Comparison of ENCODE assay signal across 13 cellular contexts in the genomic region with DNA sequence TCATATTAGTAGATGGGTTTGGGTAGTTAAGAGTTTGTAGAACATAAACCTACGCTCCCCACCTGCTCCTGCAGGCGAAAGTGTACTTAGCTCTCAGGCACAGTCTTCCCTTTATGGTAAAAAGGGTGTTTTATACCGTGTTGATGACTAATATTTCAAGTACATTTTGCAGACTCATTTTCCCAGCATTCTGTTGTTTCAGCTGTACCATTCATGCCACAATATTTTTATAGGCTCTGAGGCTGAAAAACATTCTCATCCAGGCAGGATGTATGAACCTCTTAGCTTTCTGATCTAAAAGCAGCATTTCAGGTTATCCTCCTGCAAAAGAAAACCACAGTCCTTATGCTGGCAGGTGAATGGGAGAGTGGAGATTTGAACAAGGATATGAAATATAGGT.
A peak's percentile ranks its signal among the peaks of the same experiment; 100 is the strongest.
DNase-seq lines count a peak whose midpoint lies in the region; ATAC-seq and TF ChIP-seq lines count a peak whose summit lies in the region.
"Had no signal": no experiment of that assay in that cellular context is flagged by ENCODE, and none has a peak within 500 bp of the region (broad histone marks: within the 10 kb centered on the region; RNA-seq: fewer than 3 reads in every experiment).

No MANE protein-coding gene starts in this region.

- peaks cover 0 to 5% (median 0%) of the 10 kb centered on the region in 8 donors for H3K9me3 ChIP-seq in spleen
- H3K9me3 ChIP-seq in gastrocnemius medialis: no peaks in the 10 kb centered on the region
- H3K9me3 ChIP-seq: neutrophil had no signal

- H3K27ac ChIP-seq in spleen (no peak overlapping the region), gastrocnemius medialis (no peak overlapping the region)
- H3K27ac ChIP-seq: neutrophil had no signal

- H3K36me3 ChIP-seq in spleen (no peaks in the 10 kb centered on the region), gastrocnemius medialis (no peaks in the 10 kb centered on the region)
- H3K36me3 ChIP-seq: neutrophil had no signal

- H3K27me3 ChIP-seq in spleen (replicated peaks in 1 of 7) (no peaks in the 10 kb centered on the region), gastrocnemius medialis (no peaks in the 10 kb centered on the region)
- H3K27me3 ChIP-seq: neutrophil had no signal

- no peak for TF ChIP-seq POLR2A in spleen (IDR thresholded peaks at IDR 0.05)
- TF ChIP-seq POLR2A in gastrocnemius medialis (IDR thresholded peaks at IDR 0.05): no peak

- intact Hi-C loops in head of caudate nucleus (cut with DNase I): no loop called here
- intact Hi-C loops in spleen (cut with DNase I; ENCODE audit: low total_unique reads): no loop called here
- intact Hi-C loops in gastrocnemius medialis (cut with DNase I; ENCODE audit: low total_unique reads): no loop called here

- H3K4me1 ChIP-seq in spleen (no peaks in the 10 kb centered on the region), gastrocnemius medialis (no peaks in the 10 kb centered on the region)

- peak; percentile 71 for DNase-seq in A172 (ENCODE audit: low spot score)
- peak; percentile 80 to 81 for DNase-seq in SHP77 (lab: John Stamatoyannopoulos, UW)
- peak; percentile 50 for DNase-seq in fibroblast of peridontal ligament (ENCODE audit: extremely low read depth)
- no peak for DNase-seq in head of caudate nucleus
- no peak for DNase-seq in spleen
- no peak for DNase-seq in gastrocnemius medialis
- DNase-seq: activated T-cell treated with anti-CD3 and anti-CD28 coated beads, Interleukin-2, amount 50 U/mL, for 24 hours; amygdala; NCI-H1694 treated with DMSO at 0.1 percent for 48 hours had no signal

- WGBS in spleen, 5 donors: 65 to 80% (median 71%) methylated on average over 3 of the region's 3 CpGs

- ATAC-seq in GM18520 (IDR thresholded peaks at IDR 0.05; ENCODE audit: unreplicated experiment): peak; percentile 61
- ATAC-seq in HG02970 (IDR thresholded peaks at IDR 0.05; ENCODE audit: low FRiP score, unreplicated experiment): no peak
- no peak for ATAC-seq in gastrocnemius medialis
- ATAC-seq: activated CD4-positive, CD25-positive, alpha-beta regulatory T cell treated with anti-CD3 and anti-CD28 coated beads, Interleukin-2, amount 50 U/mL, for 24 hours had no signal

- in situ Hi-C loops in gastrocnemius medialis (cut with MboI; ENCODE audit: low sequenced_read_pairs in 4 of 4): no loop called here

- TF ChIP-seq CTCF in spleen (IDR thresholded peaks at IDR 0.05 in 8 of 11, conservative IDR thresholded peaks at IDR 0.05 in 3 of 11) (no peak), gastrocnemius medialis (IDR thresholded peaks at IDR 0.05 in 4 of 5, conservative IDR thresholded peaks at IDR 0.05 in 1 of 5) (no peak)

- H3K4me3 ChIP-seq in spleen: no peak overlapping the region
- H3K4me3 ChIP-seq in gastrocnemius medialis: no peak overlapping the region

Comparison
In these comparisons a context has a peak if more than half of its experiments do, and no peak if none do; other contexts are left out.
1. DNase-seq: peak in A172 (single experiment), SHP77 (2 of 2) and fibroblast of peridontal ligament (single experiment); none in head of caudate nucleus (0 of 42), spleen (single experiment) and gastrocnemius medialis (0 of 2).